ENCODE assay signal across 11 cellular contexts in genomic region chr19:48907671-48908070, GRCh38. TPM values are rescaled to one million over a fixed set of nuclear protein-coding genes. Genes with fewer than 3 reads are reported as not detected.
DNase-seq lines count a peak whose midpoint lies in the region; ATAC-seq lines count a peak whose summit lies in the region.
"Had no signal": no experiment of that assay in that cellular context is flagged by ENCODE, and none has a peak within 500 bp of the region (broad histone marks: within the 10 kb centered on the region; RNA-seq: fewer than 3 reads in every experiment).

No MANE protein-coding gene starts in this region.

- ATAC-seq in right cardiac atrium, result peak; percentile 62 to 75
- no peak for ATAC-seq in GM18907 (IDR thresholded peaks at IDR 0.05; ENCODE audit: unreplicated experiment)

- no peak overlapping the region for H3K27ac ChIP-seq in right cardiac atrium (ENCODE audit: low read length)
- peak overlapping the region; percentile 63 for H3K27ac ChIP-seq in skeletal muscle tissue (ENCODE audit: low read depth, low read length)

- peak overlapping the region in 1 of 3 donors; percentile 35 for H3K9ac ChIP-seq in skeletal muscle tissue (ENCODE audit: low read depth in 1 of 3, low read length in 3 of 3)

- peaks cover 35 to 50% (median 48%) of the 10 kb centered on the region in 3 donors for H3K36me3 ChIP-seq in skeletal muscle tissue (ENCODE audit: control insufficient read depth in 3 of 3, insufficient read depth in 3 of 3, low read length in 3 of 3)

- H3K27me3 ChIP-seq in right cardiac atrium (ENCODE audit: control insufficient read depth, insufficient read depth) (no peaks in the 10 kb centered on the region), skeletal muscle tissue (ENCODE audit: control insufficient read depth in 3 of 3, insufficient read depth in 3 of 3, low read length in 3 of 3) (no peaks in the 10 kb centered on the region)

- H3K4me1 ChIP-seq in right cardiac atrium (ENCODE audit: control insufficient read depth, insufficient read depth, low read length) (no peaks in the 10 kb centered on the region), skeletal muscle tissue (ENCODE audit: control insufficient read depth in 3 of 3, insufficient read depth in 3 of 3, low read length in 3 of 3) (peaks cover 8 to 20% (median 18%) of the 10 kb centered on the region in 3 donors)

- no peak overlapping the region for H3K4me3 ChIP-seq in right cardiac atrium (ENCODE audit: low read length)
- H3K4me3 ChIP-seq in skeletal muscle tissue (ENCODE audit: low read length in 3 of 3), result no peak overlapping the region

- H3K9me3 ChIP-seq in right cardiac atrium (ENCODE audit: control insufficient read depth, low read length) (no peaks in the 10 kb centered on the region), skeletal muscle tissue (ENCODE audit: control insufficient read depth in 3 of 3, low read length in 3 of 3) (no peaks in the 10 kb centered on the region)

- 76% methylated on average over 14 of the region's 14 CpGs for WGBS in right cardiac atrium

- intact Hi-C loops in right cardiac atrium (cut with DNase I), result loop anchor here in 2 of 4 donors (10.0 kb wide), 2 partner anchors 47 to 57 kb away; partner anchors contain the start of genes BAX (in 1 of the 2) and FTL (in 1 of the 2)

- DNase-seq in right cardiac atrium (peak; percentile 44 to 74 (median 68)), NCI-H1694 (lab: John Stamatoyannopoulos, UW) (no peak)
- DNase-seq: activated naive CD4-positive, alpha-beta T cell treated with anti-CD3 and anti-CD28 coated beads, Interleukin-2, amount 50 U/mL, for 16 hours; CD8-positive, alpha-beta memory T cell; central memory CD4-positive, alpha-beta T cell; erythroblast; NCI-H69 had no signal

RNA-seq across cellular contexts. Expression of gene NUCB1, which starts 7.6 kb away (rescaled TPM):
- 100 to 1,000 TPM; 275 to 327 (median 307) TPM for total RNA-seq in right cardiac atrium
- 213 TPM for polyA plus RNA-seq in right cardiac atrium
- total RNA-seq in skeletal muscle tissue, result 107 TPM

RNA-seq across cellular contexts. Expression of gene TULP2, which starts 9.1 kb away (rescaled TPM):
- total RNA-seq in right cardiac atrium, result 1 to 10 TPM in 1 of 4 donors, under 1 TPM in 2, not detected in 1; 0.40 to 1.4 (median 0.46) TPM
- polyA plus RNA-seq in right cardiac atrium, result 0.07 TPM
- total RNA-seq in skeletal muscle tissue, result not detected
- total RNA-seq: activated CD8-positive, alpha-beta memory T cell treated with anti-CD3 and anti-CD28 coated beads for 36 hours; CD8-positive, alpha-beta memory T cell had no signal
- polyA plus RNA-seq: CD8-positive, alpha-beta memory T cell; IgD-negative memory B cell had no signal

RNA-seq across cellular contexts. Expression of gene DHDH, which starts 25.8 kb away (rescaled TPM):
- total RNA-seq in right cardiac atrium, result under 1 TPM in 1 of 4 donors, not detected in 3; 0.31 TPM
- polyA plus RNA-seq in right cardiac atrium, result not detected
- not detected for total RNA-seq in skeletal muscle tissue

RNA-seq across cellular contexts. Expression of gene PPP1R15A, which starts 35.5 kb away (rescaled TPM):
- total RNA-seq in right cardiac atrium (10 to 100 TPM; 60.8 to 80.2 (median 70.9) TPM), skeletal muscle tissue (26.1 TPM)
- polyA plus RNA-seq in right cardiac atrium, result 156 TPM

RNA-seq across cellular contexts. Expression of gene PLEKHA4, which starts 39.3 kb away (rescaled TPM):
- 10 to 100 TPM; 37.4 to 50.2 (median 44.0) TPM for total RNA-seq in right cardiac atrium
- 32.0 TPM for polyA plus RNA-seq in right cardiac atrium
- total RNA-seq in skeletal muscle tissue, result 14.1 TPM
